24 cellular contexts compared by ENCODE assay signal in genomic region chr18:77205769-77206168, GRCh38. TPM values are rescaled to one million over a fixed set of nuclear protein-coding genes. Genes with fewer than 3 reads are reported as not detected.
DNase-seq lines count a peak whose midpoint lies in the region; ATAC-seq, FAIRE-seq and TF ChIP-seq lines count a peak whose summit lies in the region.
"Had no signal": no experiment of that assay in that cellular context is flagged by ENCODE, and none has a peak within 500 bp of the region (broad histone marks: within the 10 kb centered on the region; RNA-seq: fewer than 3 reads in every experiment).

No MANE protein-coding gene starts in this region.

- H3F3A ChIP-seq in MM.1S (ENCODE audit: insufficient read depth, low read length): no peaks in the 10 kb centered on the region

- SMC1A ChIA-PET in GM12878 (lab: Charles Lee; ENCODE audit: uncharacterized antibody, unreplicated experiment): no interaction called here

- ATAC-seq in HG03103 (IDR thresholded peaks at IDR 0.05; ENCODE audit: low read depth, unreplicated experiment) (peak; percentile 41), GM12878 (peak; percentile 52), esophagus mucosa (no peak)
- ATAC-seq: HCT116 had no signal

- no TSS peak for BruUV-seq in GM12878 (replicated peaks; lab: Mats Ljungman, UMichigan)

- H3K4me1 ChIP-seq in GM12878 (ENCODE audit: control insufficient read depth, insufficient read depth, low read length) (peaks cover 4% of the 10 kb centered on the region), MM.1S (ENCODE audit: low read length) (no peaks in the 10 kb centered on the region)
- H3K4me1 ChIP-seq: SJCRH30 had no signal

- H3K9me2 ChIP-seq in MM.1S (replicated peaks; ENCODE audit: insufficient read depth, low read length): no peaks in the 10 kb centered on the region

- no peak for TF ChIP-seq CTCF in GM12878 (IDR thresholded peaks at IDR 0.05 in 2 of 3, conservative IDR thresholded peaks at IDR 0.05 in 1 of 3; ENCODE audit: control insufficient read depth in 2 of 3, extremely low read depth in 1 of 3, insufficient read depth in 1 of 3, low read depth in 3 of 3, low read length in 3 of 3)
- no peak for TF ChIP-seq CTCF in MM.1S (IDR thresholded peaks at IDR 0.05; ENCODE audit: low read length)

- DNase-seq in CD1c-positive myeloid dendritic cell (ENCODE audit: extremely low spot score): peak; percentile 31
- DNase-seq in GM12878 (ENCODE audit: low read depth, low spot score): no peak
- DNase-seq in pons (ENCODE audit: low spot score): peak; percentile 65
- DNase-seq in MM.1S: no peak
- DNase-seq in ureter (ENCODE audit: low spot score): no peak
- DNase-seq in OCI-M1 (lab: John Stamatoyannopoulos, UW): no peak
- DNase-seq: CD4-positive, alpha-beta memory T cell; DMS153; GDM1; GOT3; NCI-H1092 treated with DMSO at 0.1 percent for 48 hours; NCI-H2081; NCI-H446 treated with DMSO at 0.1 percent for 48 hours; SJCRH30 had no signal

- intact Hi-C loops in GM12878 (cut with micrococcal nuclease; ENCODE audit: unreplicated experiment): loop anchor here (10.0 kb wide), 1 partner anchor 401 kb away; no protein-coding TSS in a partner anchor

- FAIRE-seq in GM12878 (lab: Jason Lieb, UNC): no peak
- FAIRE-seq: A204.1 had no signal

- POLR2A ChIA-PET in GM12878 (lab: Charles Lee): no interaction called here

- in situ Hi-C loops in GM12878 (cut with MboI): no loop called here

- H3K27me3 ChIP-seq in GM12878 (replicated peaks in 1 of 2; ENCODE audit: control insufficient read depth in 2 of 2, insufficient read depth in 2 of 2, low read length in 1 of 2): no peaks in the 10 kb centered on the region
- H3K27me3 ChIP-seq in MM.1S (replicated peaks; ENCODE audit: insufficient read depth, low read length): no peaks in the 10 kb centered on the region
- H3K27me3 ChIP-seq: SJCRH30 had no signal

- H3K9me3 ChIP-seq in GM12878 (replicated peaks; ENCODE audit: control insufficient read depth, insufficient read depth, low read length) (no peaks in the 10 kb centered on the region), MM.1S (replicated peaks; ENCODE audit: insufficient read depth, low read length) (no peaks in the 10 kb centered on the region)
- H3K9me3 ChIP-seq: SJCRH30 had no signal

- RAD21 ChIA-PET in GM12878 (lab: Charles Lee; ENCODE audit: unreplicated experiment): no interaction called here

- H3K27ac ChIP-seq in GM12878 (ENCODE audit: control insufficient read depth, insufficient read depth) (no peak overlapping the region), MM.1S (ENCODE audit: low read length) (no peak overlapping the region)
- H3K27ac ChIP-seq: RWPE1, SJCRH30 had no signal

- WGBS in GM12878 (ENCODE audit: insufficient coverage, insufficient replicate concordance, low lambda C conversion rate, missing lambda C conversion rate): 20% methylated on average over 6 of the region's 6 CpGs

- H2AFZ ChIP-seq in GM12878 (ENCODE audit: control insufficient read depth, low read depth, low read length) (no peak overlapping the region), MM.1S (ENCODE audit: low read length) (no peak overlapping the region)

- H3K4me2 ChIP-seq in GM12878 (ENCODE audit: control insufficient read depth, insufficient read depth) (no peak overlapping the region), MM.1S (ENCODE audit: low read depth, low read length) (no peak overlapping the region)

- H3K79me2 ChIP-seq in GM12878 (ENCODE audit: control insufficient read depth, insufficient read depth, low read length) (no peaks in the 10 kb centered on the region), MM.1S (ENCODE audit: low read length) (no peaks in the 10 kb centered on the region)

- TF ChIP-seq RAD21 in GM12878 (IDR thresholded peaks at IDR 0.05; ENCODE audit: insufficient read depth, low read depth, low read length): no peak

- CTCF ChIA-PET in GM12878 (lab: Yijun Ruan, JAX): no interaction called here

- H3K4me3 ChIP-seq in GM12878 (no peak overlapping the region), MM.1S (ENCODE audit: low read length) (no peak overlapping the region)
- H3K4me3 ChIP-seq: SJCRH30 had no signal

- H3K9ac ChIP-seq in GM12878 (ENCODE audit: control insufficient read depth, insufficient read depth, low read length) (no peak overlapping the region), MM.1S (ENCODE audit: low read length) (no peak overlapping the region)

- no peak for TF ChIP-seq POLR2A in GM12878 (IDR thresholded peaks at IDR 0.05; ENCODE audit: low read depth, low read length)

- no peak for TF ChIP-seq EP300 in GM12878 (IDR thresholded peaks at IDR 0.05; ENCODE audit: borderline replicate concordance in 1 of 2, control insufficient read depth in 1 of 2, low read depth in 2 of 2, low read length in 2 of 2)

- H3K36me3 ChIP-seq in GM12878 (ENCODE audit: control insufficient read depth in 2 of 2, insufficient read depth in 2 of 2, low read length in 1 of 2) (no peaks in the 10 kb centered on the region), MM.1S (replicated peaks; ENCODE audit: insufficient read depth, low read length) (no peaks in the 10 kb centered on the region)
- H3K36me3 ChIP-seq: SJCRH30 had no signal

- H4K20me1 ChIP-seq in GM12878 (ENCODE audit: control insufficient read depth, insufficient read depth) (no peaks in the 10 kb centered on the region), MM.1S (ENCODE audit: insufficient read depth, low read length) (no peaks in the 10 kb centered on the region)

TF ChIP-seq in GM12878, 131 proteins besides CTCF, POLR2A, EP300 and RAD21:
- TF ChIP-seq GATAD2B (conservative IDR thresholded peaks at IDR 0.05; ENCODE audit: low read depth): no peak
- TF ChIP-seq FOS (IDR thresholded peaks at IDR 0.05; ENCODE audit: borderline replicate concordance, extremely low read depth, insufficient read length): no peak
- TF ChIP-seq SPI1 (IDR thresholded peaks at IDR 0.05; ENCODE audit: borderline replicate concordance, insufficient read depth, low read depth, low read length): peak; percentile 66; the same call in 1 of the 2 replicates
- TF ChIP-seq, protein P1, sequence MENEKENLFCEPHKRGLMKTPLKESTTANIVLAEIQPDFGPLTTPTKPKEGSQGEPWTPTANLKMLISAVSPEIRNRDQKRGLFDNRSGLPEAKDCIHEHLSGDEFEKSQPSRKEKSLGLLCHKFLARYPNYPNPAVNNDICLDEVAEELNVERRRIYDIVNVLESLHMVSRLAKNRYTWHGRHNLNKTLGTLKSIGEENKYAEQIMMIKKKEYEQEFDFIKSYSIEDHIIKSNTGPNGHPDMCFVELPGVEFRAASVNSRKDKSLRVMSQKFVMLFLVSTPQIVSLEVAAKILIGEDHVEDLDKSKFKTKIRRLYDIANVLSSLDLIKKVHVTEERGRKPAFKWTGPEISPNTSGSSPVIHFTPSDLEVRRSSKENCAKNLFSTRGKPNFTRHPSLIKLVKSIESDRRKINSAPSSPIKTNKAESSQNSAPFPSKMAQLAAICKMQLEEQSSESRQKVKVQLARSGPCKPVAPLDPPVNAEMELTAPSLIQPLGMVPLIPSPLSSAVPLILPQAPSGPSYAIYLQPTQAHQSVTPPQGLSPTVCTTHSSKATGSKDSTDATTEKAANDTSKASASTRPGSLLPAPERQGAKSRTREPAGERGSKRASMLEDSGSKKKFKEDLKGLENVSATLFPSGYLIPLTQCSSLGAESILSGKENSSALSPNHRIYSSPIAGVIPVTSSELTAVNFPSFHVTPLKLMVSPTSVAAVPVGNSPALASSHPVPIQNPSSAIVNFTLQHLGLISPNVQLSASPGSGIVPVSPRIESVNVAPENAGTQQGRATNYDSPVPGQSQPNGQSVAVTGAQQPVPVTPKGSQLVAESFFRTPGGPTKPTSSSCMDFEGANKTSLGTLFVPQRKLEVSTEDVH (IDR thresholded peaks at IDR 0.05; ENCODE audit: low read depth, partially characterized antibody): no peak

RNA-seq across cellular contexts. Expression of gene GALR1, which starts 43.9 kb away (rescaled TPM):
- total RNA-seq in GM12878 (2013; cell fraction: nucleolus; rRNA removed): not detected in 2 replicates
- not detected in 2 replicates for total RNA-seq in GM12878 (2014; rRNA removed)
- total RNA-seq in GM12878 (2014; rRNA removed; fragmentation: Illumina TruSeq; extraction: Trizol): not detected in 2 replicates
- not detected in 2 replicates for total RNA-seq in GM12878 (2021)
- not detected for polyA plus RNA-seq in GM12878 (2011; ENCODE audit: low read depth)
- not detected in 2 replicates for polyA plus RNA-seq in GM12878 (2011; rRNA removed)
- polyA plus RNA-seq in GM12878 (2011; cell fraction: cytosol; rRNA removed): not detected in 2 replicates
- polyA plus RNA-seq in GM12878 (2011; cell fraction: nucleus; rRNA removed): not detected in 2 replicates
- polyA plus RNA-seq in GM12878 (2012): not detected in 2 replicates
- polyA plus RNA-seq in GM12878 (2014; fragmentation: Illumina TruSeq; extraction: Trizol): not detected in 2 replicates
- polyA plus RNA-seq in GM12878 (2014; fragmentation: Nextera tagmentation; extraction: Ambion mirVana): not detected
- not detected in 2 replicates for polyA plus RNA-seq in GM12878 (2014; rRNA removed)
- not detected for polyA plus RNA-seq in GM12878 (2016; fragmentation: Nextera tagmentation; extraction: Ambion mirVana)
- not detected in 2 replicates for polyA minus RNA-seq in GM12878 (2011; rRNA and poly(A)+ RNA removed)
- polyA minus RNA-seq in GM12878 (2011; cell fraction: cytosol; rRNA and poly(A)+ RNA removed): not detected in 2 replicates
- not detected in 2 replicates for polyA minus RNA-seq in GM12878 (2011; cell fraction: nucleus; rRNA and poly(A)+ RNA removed)
- not detected for total RNA-seq in ureter
- total RNA-seq in esophagus mucosa: not detected
- total RNA-seq: CD4-positive, alpha-beta memory T cell; Daoy; HT-29; M059J; OCI-LY7; SJCRH30 had no signal
- polyA plus RNA-seq: BJ; CD4-positive, alpha-beta memory T cell had no signal

Comparison
In these comparisons a context has a peak if more than half of its experiments do, and no peak if none do; other contexts are left out.
1. DNase-seq: peak in CD1c-positive myeloid dendritic cell (single experiment) and pons (single experiment); none in GM12878 (single experiment), MM.1S (single experiment), ureter (single experiment) and OCI-M1 (single experiment).